Comparison of ENCODE assay signal across 16 cellular contexts in the genomic region with DNA sequence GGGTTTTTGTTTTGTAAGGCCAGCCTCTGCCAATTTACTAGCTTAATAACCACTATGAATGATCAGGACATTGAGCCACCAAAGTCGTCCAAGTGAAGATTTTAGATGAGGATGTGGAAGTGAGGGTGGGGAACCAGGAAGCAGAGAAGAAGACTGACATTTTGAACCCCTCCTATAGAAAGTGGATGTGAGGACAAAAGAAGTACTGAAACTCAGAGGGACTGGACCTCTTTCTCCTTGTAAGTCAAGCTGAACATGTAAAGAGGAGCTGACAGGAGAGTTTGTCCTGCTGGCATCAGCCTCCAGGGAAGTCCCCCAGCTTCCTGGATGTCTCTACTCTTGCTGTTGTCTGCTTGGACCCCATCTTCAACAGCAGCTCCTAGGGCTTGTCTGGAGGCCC.
DNase-seq lines count a peak whose midpoint lies in the region; ATAC-seq and TF ChIP-seq lines count a peak whose summit lies in the region.
"Had no signal": no experiment of that assay in that cellular context is flagged by ENCODE, and none has a peak within 500 bp of the region (broad histone marks: within the 10 kb centered on the region; RNA-seq: fewer than 3 reads in every experiment).

No MANE protein-coding gene starts in this region.

- no peaks in the 10 kb centered on the region for H3K36me3 ChIP-seq in osteoblast (ENCODE audit: insufficient read depth, low read length)
- H3K36me3 ChIP-seq: BLaER1 had no signal

- no peaks in the 10 kb centered on the region for H4K20me1 ChIP-seq in osteoblast (ENCODE audit: insufficient read depth, low read length)
- H4K20me1 ChIP-seq: BLaER1 had no signal

- H3K4me3 ChIP-seq in osteoblast (ENCODE audit: insufficient read depth, low read length) = no peak overlapping the region
- H3K4me3 ChIP-seq: BLaER1 had no signal

- no peak overlapping the region for H3K27ac ChIP-seq in osteoblast (ENCODE audit: low read depth, low read length)
- H3K27ac ChIP-seq: 22Rv1, BLaER1 had no signal

- peaks cover 3% of the 10 kb centered on the region for H3K27me3 Mint-ChIP-seq in dendritic cell treated with granulocyte-macrophage colony-stimulating factor and Interleukin-4, amounts not matched to agents 40 ng/mL and 50 ng/mL, for 4 days

- H3K36me3 Mint-ChIP-seq in dendritic cell treated with granulocyte-macrophage colony-stimulating factor and Interleukin-4, amounts not matched to agents 40 ng/mL and 50 ng/mL, for 4 days (ENCODE audit: low read depth) = no peaks in the 10 kb centered on the region
- H3K36me3 Mint-ChIP-seq: IgD-negative memory B cell had no signal

- H3K9me3 ChIP-seq in osteoblast (ENCODE audit: low read depth, low read length) = no peaks in the 10 kb centered on the region
- H3K9me3 ChIP-seq: BLaER1 had no signal

- no peaks in the 10 kb centered on the region for H3K79me2 ChIP-seq in osteoblast (ENCODE audit: insufficient read depth, low read length)

- H3K4me2 ChIP-seq in osteoblast (ENCODE audit: insufficient read depth, low read length) = no peak overlapping the region
- H3K4me2 ChIP-seq: BLaER1 had no signal

- peaks cover 2% of the 10 kb centered on the region for H3K27me3 ChIP-seq in osteoblast (ENCODE audit: insufficient read depth, low read length)
- H3K27me3 ChIP-seq: BLaER1 had no signal

- TF ChIP-seq CTCF in osteoblast (IDR thresholded peaks at IDR 0.05; ENCODE audit: extremely low read depth, low read depth, low read length) = no peak

- intact Hi-C loops in dendritic cell treated with granulocyte-macrophage colony-stimulating factor and Interleukin-4, amounts not matched to agents 40 ng/mL and 50 ng/mL, for 4 days (cut with micrococcal nuclease) = no loop called here

- H3K4me1 ChIP-seq in osteoblast (ENCODE audit: insufficient read depth, low read length) = no peaks in the 10 kb centered on the region
- H3K4me1 ChIP-seq: BLaER1 had no signal

- no peak for ATAC-seq in HG03442 (IDR thresholded peaks at IDR 0.05; ENCODE audit: unreplicated experiment)

- H3K4me3 Mint-ChIP-seq in dendritic cell treated with granulocyte-macrophage colony-stimulating factor and Interleukin-4, amounts not matched to agents 40 ng/mL and 50 ng/mL, for 4 days = no peak overlapping the region
- H3K4me3 Mint-ChIP-seq: CD4-positive, alpha-beta T cell; IgD-negative memory B cell had no signal

- DNase-seq in NOMO-1 treated with DMSO at 0.1 percent for 48 hours (lab: John Stamatoyannopoulos, UW; ENCODE audit: unreplicated experiment) (peak; percentile 38), NOMO-1 treated with dmso at 0.1 percent for 144 hours (lab: John Stamatoyannopoulos, UW; ENCODE audit: unreplicated experiment) (no peak), osteoblast (ENCODE audit: insufficient read length, low spot score, missing footprints) (peak; percentile 5), NCI-H82 (lab: John Stamatoyannopoulos, UW) (no peak)
- no peak for DNase-seq in stimulated activated naive CD4-positive, alpha-beta T cell (lab: John Stamatoyannopoulos, UW)
- DNase-seq: AML-193; Calu3; CD4-positive, alpha-beta T cell; DMS 273 treated with DMSO at 0.1 percent for 48 hours; H7; KG1 had no signal

- H3K27ac Mint-ChIP-seq in dendritic cell treated with granulocyte-macrophage colony-stimulating factor and Interleukin-4, amounts not matched to agents 40 ng/mL and 50 ng/mL, for 4 days = peak overlapping the region; percentile 48
- H3K27ac Mint-ChIP-seq: CD4-positive, alpha-beta T cell; IgD-negative memory B cell had no signal

- H3K4me1 Mint-ChIP-seq in dendritic cell treated with granulocyte-macrophage colony-stimulating factor and Interleukin-4, amounts not matched to agents 40 ng/mL and 50 ng/mL, for 4 days (ENCODE audit: low read depth) = peaks cover 41% of the 10 kb centered on the region
- H3K4me1 Mint-ChIP-seq: IgD-negative memory B cell had no signal

- no peak overlapping the region for H2AFZ ChIP-seq in osteoblast (ENCODE audit: low read length)

- H3K9me3 Mint-ChIP-seq in dendritic cell treated with granulocyte-macrophage colony-stimulating factor and Interleukin-4, amounts not matched to agents 40 ng/mL and 50 ng/mL, for 4 days = no peaks in the 10 kb centered on the region
- H3K9me3 Mint-ChIP-seq: CD4-positive, alpha-beta T cell had no signal

Comparison
In these comparisons a context has a peak if more than half of its experiments do, and no peak if none do; other contexts are left out.
1. DNase-seq: peak in NOMO-1 treated with DMSO at 0.1 percent for 48 hours (single experiment) and osteoblast (single experiment); none in NOMO-1 treated with dmso at 0.1 percent for 144 hours (single experiment), stimulated activated naive CD4-positive, alpha-beta T cell (0 of 6) and NCI-H82 (single experiment).